29 cellular contexts compared by ENCODE assay signal in genomic region chr11:114426280-114426679, GRCh38.
"Had no signal": no experiment of that assay in that cellular context is flagged by ENCODE, and none has a peak within 500 bp of the region (broad histone marks: within the 10 kb centered on the region; RNA-seq: fewer than 3 reads in every experiment).

No MANE protein-coding gene starts in this region.

- H3K4me3 ChIP-seq: MG63, SJCRH30 had no signal

- FAIRE-seq: astrocyte had no signal

- H3K27me3 ChIP-seq: MG63, SJCRH30 had no signal

- H3K27ac ChIP-seq: KMS-11, SJCRH30, VCaP had no signal

- H3K9ac ChIP-seq: KMS-11, SK-N-SH had no signal

- H3K36me3 ChIP-seq: MG63, SJCRH30 had no signal

- H3K4me1 ChIP-seq: SJCRH30 had no signal

- DNase-seq: activated CD4-positive, alpha-beta T cell treated with anti-CD3 and anti-CD28 coated beads for 36 hours; activated CD4-positive, alpha-beta T cell treated with anti-CD3 and anti-CD28 coated beads, Interleukin-2, amount 50 U/mL, for 4 hours; activated CD8-positive, alpha-beta memory T cell treated with anti-CD3 and anti-CD28 coated beads, Interleukin-2, amount 50 U/mL, for 48 hours; activated CD8-positive, alpha-beta T cell treated with anti-CD3 and anti-CD28 coated beads, Interleukin-2, amount 10 ng/mL, durations not matched to agents 7 days and 5 days; activated T-cell treated with anti-CD3 and anti-CD28 coated beads, Interleukin-2, amount 50 U/mL, for 1 hour; amygdala; cerebellar nuclear complex; MG63; MV-4-11; NCI-H1092 treated with DMSO at 0.1 percent for 48 hours; NCI-H1417 treated with DMSO at 0.1 percent for 48 hours; NCI-H1694; NCI-H2029; NCI-H2107; NCI-H2171 treated with DMSO at 0.1 percent for 48 hours; NCI-H345; NCI-H510A; NCI-H526 treated with DMSO at 0.1 percent for 48 hours; NCI-H82; OCI-M1; Right ventricle myocardium superior; RPMI8226; SJCRH30; SK-N-SH; T-helper 1 cell had no signal

- ATAC-seq: activated CD4-positive, alpha-beta T cell treated with anti-CD3 and anti-CD28 coated beads for 36 hours; activated CD8-positive, alpha-beta T cell treated with anti-CD3 and anti-CD28 coated beads, Interleukin-2, amount 10 ng/mL, durations not matched to agents 7 days and 5 days; Panc1 had no signal

- H3K4me2 ChIP-seq: KMS-11, SK-N-SH had no signal

- H3K9me3 ChIP-seq: MG63, SJCRH30, SK-N-SH had no signal
